In the genomic region with DNA sequence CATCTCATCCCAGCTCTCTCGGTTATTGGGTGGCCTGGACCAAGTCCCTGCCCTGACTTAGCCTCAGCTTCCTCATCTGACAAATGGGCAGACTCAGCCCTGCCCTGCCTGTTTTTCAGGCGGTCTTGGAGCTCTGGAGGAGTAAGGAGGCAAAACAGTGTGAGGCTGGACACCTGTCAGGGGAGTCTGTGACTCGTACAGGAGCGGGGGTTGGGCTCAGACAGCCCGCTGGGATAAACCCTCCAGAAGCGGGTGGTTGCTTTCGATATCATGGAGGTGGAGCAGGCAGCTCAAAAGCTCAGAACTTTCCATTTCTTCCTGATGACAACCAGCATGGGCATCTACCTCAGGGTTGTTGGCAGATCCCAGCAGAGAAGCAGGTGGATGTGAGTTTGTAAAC, we compare ENCODE assay signal across 1 cellular context.
TF ChIP-seq lines count a peak whose summit lies in the region.

No MANE protein-coding gene starts in this region.

TF ChIP-seq in HepG2, 621 proteins besides CTCF, POLR2A, EP300 and RAD21:
- 0 out of 2 replicates have a peak, but pooled peaks have one; percentile 38 for TF ChIP-seq ZNF629 (CRISPR knock-in tag; conservative IDR thresholded peaks at IDR 0.05)
- TF ChIP-seq RELA (CRISPR knock-in tag; IDR thresholded peaks at IDR 0.05) = no peak
- TF ChIP-seq MLLT10 (CRISPR knock-in tag; IDR thresholded peaks at IDR 0.05) = no peak
